In genomic region chr18:8847900-8848299, GRCh38 we compare ENCODE assay signal across 8 cellular contexts.
"Had no signal": no experiment of that assay in that cellular context is flagged by ENCODE, and none has a peak within 500 bp of the region (broad histone marks: within the 10 kb centered on the region; RNA-seq: fewer than 3 reads in every experiment).

No MANE protein-coding gene starts in this region.

- H3K27me3 ChIP-seq: transverse colon had no signal

- ATAC-seq: activated T-cell treated with anti-CD3 and anti-CD28 coated beads, Interleukin-2, amount 50 U/mL, for 4 hours had no signal

- H3K9me3 ChIP-seq: transverse colon had no signal

- H3K4me3 ChIP-seq: transverse colon had no signal

- DNase-seq: activated CD4-positive, alpha-beta T cell treated with anti-CD3 and anti-CD28 coated beads, Interleukin-2, amount 50 U/mL, for 48 hours; activated CD4-positive, CD25-positive, alpha-beta regulatory T cell treated with anti-CD3 and anti-CD28 coated beads, Interleukin-2, amount 50 U/mL, for 72 hours; activated naive CD4-positive, alpha-beta T cell; activated T-cell treated with anti-CD3 and anti-CD28 coated beads, Interleukin-2, amount 50 U/mL, for 4 hours; effector CD4-positive, alpha-beta T cell; nephron progenitor cell; small intestine; transverse colon had no signal

- H3K36me3 ChIP-seq: transverse colon had no signal

- H3K4me1 ChIP-seq: transverse colon had no signal
